Comparison of ENCODE assay signal across 10 cellular contexts in the genomic region with DNA sequence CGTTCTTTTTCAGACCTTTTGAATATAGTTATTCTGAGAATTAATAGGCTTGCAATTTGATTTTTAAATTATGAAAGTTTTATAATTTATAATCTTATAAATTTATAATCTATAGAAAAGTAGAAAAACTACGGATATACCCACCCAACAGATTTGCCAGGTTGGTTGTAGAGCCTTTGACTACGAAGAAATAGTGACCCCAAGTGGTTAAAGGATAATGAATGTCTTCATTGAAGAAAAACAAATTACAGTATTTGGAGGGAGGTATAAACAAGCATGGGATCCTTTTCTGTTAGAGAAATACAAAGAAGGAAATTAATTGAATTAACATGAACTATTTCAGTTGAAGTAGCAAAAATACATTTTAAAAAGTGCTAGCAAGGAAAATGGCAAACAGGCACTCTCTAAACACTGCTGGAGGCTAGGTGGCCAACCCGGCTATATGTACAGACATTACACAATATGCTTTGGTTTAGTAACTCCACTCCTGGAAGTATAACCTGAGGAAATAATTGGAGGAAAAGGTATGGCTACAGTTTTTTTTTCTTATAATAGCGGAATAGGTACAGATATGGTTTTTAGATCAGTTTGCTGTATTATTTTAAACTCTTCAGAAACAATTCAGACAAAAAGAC.
DNase-seq lines count a peak whose midpoint lies in the region; ATAC-seq and TF ChIP-seq lines count a peak whose summit lies in the region.
"Had no signal": no experiment of that assay in that cellular context is flagged by ENCODE, and none has a peak within 500 bp of the region (broad histone marks: within the 10 kb centered on the region; RNA-seq: fewer than 3 reads in every experiment).

No MANE protein-coding gene starts in this region.

- H3K4me1 Mint-ChIP-seq in CD4-positive, CD25-positive, alpha-beta regulatory T cell = peaks cover 8 to 30% (median 13%) of the 10 kb centered on the region in 4 donors
- H3K4me1 Mint-ChIP-seq in HFFc6 (ENCODE audit: low read depth) (0 out of 2 replicates have a peak, but pooled peaks cover 4% of the 10 kb centered on the region), brain (peaks cover 35% of the 10 kb centered on the region)
- peaks cover 7 to 12% of the 10 kb centered on the region in 2 donors for H3K4me1 Mint-ChIP-seq in stimulated activated naive B cell treated with anti-CD40 and anti-IgM and Interleukin-4, amounts not matched to agents 10 μg/mL and 1 μg/mL and 100 μg/mL, for 72 hours

- H3K4me3 ChIP-seq in CD4-positive, CD25-positive, alpha-beta regulatory T cell (ENCODE audit: low read depth, low read length) = no peak overlapping the region
- H3K4me3 ChIP-seq in lower lobe of right lung = no peak overlapping the region

- H3K9me3 Mint-ChIP-seq in CD4-positive, CD25-positive, alpha-beta regulatory T cell = no peaks in the 10 kb centered on the region
- H3K9me3 Mint-ChIP-seq in HFFc6 (no peaks in the 10 kb centered on the region), brain (no peaks in the 10 kb centered on the region)
- H3K9me3 Mint-ChIP-seq in stimulated activated naive B cell treated with anti-CD40 and anti-IgM and Interleukin-4, amounts not matched to agents 10 μg/mL and 1 μg/mL and 100 μg/mL, for 72 hours = no peaks in the 10 kb centered on the region

- no peak for ATAC-seq in CD4-positive, CD25-positive, alpha-beta regulatory T cell (ENCODE audit: low read depth in 2 of 2)
- no peak for ATAC-seq in lower lobe of right lung
- ATAC-seq in stimulated activated naive B cell treated with anti-CD40 and anti-IgM and Interleukin-4, amounts not matched to agents 10 μg/mL and 1 μg/mL and 100 μg/mL, for 72 hours (replicated peaks) = no peak
- no peak for ATAC-seq in HG03432 (IDR thresholded peaks at IDR 0.05; ENCODE audit: unreplicated experiment)

- no peaks in the 10 kb centered on the region for H3K27me3 Mint-ChIP-seq in CD4-positive, CD25-positive, alpha-beta regulatory T cell
- no peaks in the 10 kb centered on the region for H3K27me3 Mint-ChIP-seq in HFFc6 (ENCODE audit: insufficient read depth)
- H3K27me3 Mint-ChIP-seq in brain = no peaks in the 10 kb centered on the region
- no peaks in the 10 kb centered on the region for H3K27me3 Mint-ChIP-seq in stimulated activated naive B cell treated with anti-CD40 and anti-IgM and Interleukin-4, amounts not matched to agents 10 μg/mL and 1 μg/mL and 100 μg/mL, for 72 hours

- H3K36me3 Mint-ChIP-seq in CD4-positive, CD25-positive, alpha-beta regulatory T cell = peaks cover 16% of the 10 kb centered on the region
- peaks cover 3% of the 10 kb centered on the region; the same call in 1 of the 2 replicates for H3K36me3 Mint-ChIP-seq in HFFc6 (ENCODE audit: low read depth)
- H3K36me3 Mint-ChIP-seq in brain = peaks cover 38% of the 10 kb centered on the region
- H3K36me3 Mint-ChIP-seq in stimulated activated naive B cell treated with anti-CD40 and anti-IgM and Interleukin-4, amounts not matched to agents 10 μg/mL and 1 μg/mL and 100 μg/mL, for 72 hours = peaks cover 10 to 24% of the 10 kb centered on the region in 2 donors

- no peaks in the 10 kb centered on the region for H3K27me3 ChIP-seq in CD4-positive, CD25-positive, alpha-beta regulatory T cell (ENCODE audit: control insufficient read depth, insufficient read depth, low read length)
- no peaks in the 10 kb centered on the region for H3K27me3 ChIP-seq in lower lobe of right lung (ENCODE audit: low read depth)

- peak; percentile 72 for TF ChIP-seq CTCF in HFFc6 (IDR thresholded peaks at IDR 0.05)
- TF ChIP-seq CTCF in brain (conservative IDR thresholded peaks at IDR 0.05) = peak; percentile 37 to 44
- TF ChIP-seq CTCF in lower lobe of right lung (IDR thresholded peaks at IDR 0.05) = peak; percentile 46

- H3K36me3 ChIP-seq in CD4-positive, CD25-positive, alpha-beta regulatory T cell (ENCODE audit: control insufficient read depth, insufficient read depth, low read length) = peaks cover 44% of the 10 kb centered on the region
- peaks cover 31% of the 10 kb centered on the region for H3K36me3 ChIP-seq in lower lobe of right lung

- H3K4me3 Mint-ChIP-seq in CD4-positive, CD25-positive, alpha-beta regulatory T cell = no peak overlapping the region
- H3K4me3 Mint-ChIP-seq in HFFc6 (no peak overlapping the region), brain (no peak overlapping the region)
- no peak overlapping the region for H3K4me3 Mint-ChIP-seq in stimulated activated naive B cell treated with anti-CD40 and anti-IgM and Interleukin-4, amounts not matched to agents 10 μg/mL and 1 μg/mL and 100 μg/mL, for 72 hours

- no peak overlapping the region for H3K27ac Mint-ChIP-seq in CD4-positive, CD25-positive, alpha-beta regulatory T cell
- H3K27ac Mint-ChIP-seq in HFFc6 (no peak overlapping the region), brain (peak overlapping the region in 2 of 5 experiments; percentile 11 to 17)
- no peak overlapping the region for H3K27ac Mint-ChIP-seq in stimulated activated naive B cell treated with anti-CD40 and anti-IgM and Interleukin-4, amounts not matched to agents 10 μg/mL and 1 μg/mL and 100 μg/mL, for 72 hours

- no peak overlapping the region for H3K27ac ChIP-seq in CD4-positive, CD25-positive, alpha-beta regulatory T cell (ENCODE audit: insufficient read depth, low read length, poor library complexity, severe bottlenecking)
- no peak overlapping the region for H3K27ac ChIP-seq in lower lobe of right lung

- peak in 2 of 3 donors; percentile 6 to 8 for DNase-seq in CD4-positive, CD25-positive, alpha-beta regulatory T cell
- DNase-seq in HFFc6 (peak; percentile 21), lower lobe of right lung (no peak), DMS153 (lab: John Stamatoyannopoulos, UW) (no peak), T-helper 2 cell (no peak)
- no peak for DNase-seq in stimulated activated naive B cell treated with anti-CD40 and anti-IgM and Interleukin-4, amounts not matched to agents 10 μg/mL and 1 μg/mL and 100 μg/mL, for 72 hours
- DNase-seq: activated CD4-positive, alpha-beta T cell treated with anti-CD3 and anti-CD28 coated beads, Interleukin-2, amount 50 U/mL, for 48 hours; head of caudate nucleus had no signal

- H3K4me1 ChIP-seq in CD4-positive, CD25-positive, alpha-beta regulatory T cell (ENCODE audit: control insufficient read depth, insufficient read depth, low read length, poor library complexity, severe bottlenecking) = no peaks in the 10 kb centered on the region
- peaks cover 9% of the 10 kb centered on the region for H3K4me1 ChIP-seq in lower lobe of right lung

- intact Hi-C loops in lower lobe of right lung (cut with DNase I) = no loop called here

- no peaks in the 10 kb centered on the region for H3K9me3 ChIP-seq in CD4-positive, CD25-positive, alpha-beta regulatory T cell (ENCODE audit: control insufficient read depth in 2 of 2, low read length in 2 of 2)
- H3K9me3 ChIP-seq in lower lobe of right lung = no peaks in the 10 kb centered on the region

Comparison
In these comparisons a context has a peak if more than half of its experiments do, and no peak if none do; other contexts are left out.
1. DNase-seq: peak in CD4-positive, CD25-positive, alpha-beta regulatory T cell (2 of 3) and HFFc6 (single experiment); none in lower lobe of right lung (single experiment), stimulated activated naive B cell treated with anti-CD40 and anti-IgM and Interleukin-4, amounts not matched to agents 10 μg/mL and 1 μg/mL and 100 μg/mL, for 72 hours (single experiment), DMS153 (single experiment) and T-helper 2 cell (0 of 5).
2. Peak in every context shown above with its lines, with median percentiles within 50 percentile points of each other: CTCF ChIP-seq.